ENCODE assay signal across 10 cellular contexts in genomic region chr6:158357570-158358216, GRCh38. TPM values are rescaled to one million over a fixed set of nuclear protein-coding genes. Genes with fewer than 3 reads are reported as not detected.
DNase-seq lines count a peak whose midpoint lies in the region; ATAC-seq, FAIRE-seq and TF ChIP-seq lines count a peak whose summit lies in the region.
"Had no signal": no experiment of that assay in that cellular context is flagged by ENCODE, and none has a peak within 500 bp of the region (broad histone marks: within the 10 kb centered on the region; RNA-seq: fewer than 3 reads in every experiment).

No MANE protein-coding gene starts in this region.

- H3K79me2 ChIP-seq in MM.1S (ENCODE audit: low read length) = no peaks in the 10 kb centered on the region

- peak overlapping the region; percentile 3 for H3K27ac Mint-ChIP-seq in chondrocyte (ENCODE audit: unreplicated experiment)

- H3K9ac ChIP-seq in MM.1S (ENCODE audit: low read length) = no peak overlapping the region

- H3K36me3 ChIP-seq in gastrocnemius medialis = no peaks in the 10 kb centered on the region
- no peaks in the 10 kb centered on the region for H3K36me3 ChIP-seq in upper lobe of right lung
- H3K36me3 ChIP-seq in MM.1S (replicated peaks; ENCODE audit: insufficient read depth, low read length) = no peaks in the 10 kb centered on the region
- H3K36me3 ChIP-seq: esophagus squamous epithelium had no signal

- H3K4me3 Mint-ChIP-seq in chondrocyte (ENCODE audit: unreplicated experiment) = no peak overlapping the region
- H3K4me3 Mint-ChIP-seq: H9 had no signal

- intact Hi-C loops in gastrocnemius medialis (cut with DNase I; ENCODE audit: low total_unique reads) (no loop called here), upper lobe of right lung (cut with DNase I) (no loop called here)

- H3K27ac ChIP-seq in gastrocnemius medialis (no peak overlapping the region), upper lobe of right lung (no peak overlapping the region), MM.1S (ENCODE audit: low read length) (no peak overlapping the region)
- H3K27ac ChIP-seq: esophagus squamous epithelium had no signal

- H3K9me3 Mint-ChIP-seq in chondrocyte (ENCODE audit: low read depth) = no peaks in the 10 kb centered on the region
- H3K9me3 Mint-ChIP-seq: H9 had no signal

- H3K4me2 ChIP-seq in MM.1S (ENCODE audit: low read depth, low read length) = no peak overlapping the region

- H3K4me1 ChIP-seq in gastrocnemius medialis (peaks cover 46 to 53% of the 10 kb centered on the region in 2 donors), upper lobe of right lung (no peaks in the 10 kb centered on the region), MM.1S (ENCODE audit: low read length) (no peaks in the 10 kb centered on the region)

- DNase-seq in GM12891 (ENCODE audit: insufficient read length, low spot score) (peak; percentile 24), GM19240 (ENCODE audit: insufficient read length, low spot score) (peak; percentile 45), chondrocyte (ENCODE audit: low spot score) (no peak), LoVo (ENCODE audit: low spot score) (no peak), gastrocnemius medialis (no peak), upper lobe of right lung (no peak), MM.1S (no peak)
- DNase-seq: esophagus squamous epithelium, H9 had no signal

- no peaks in the 10 kb centered on the region for H4K20me1 ChIP-seq in MM.1S (ENCODE audit: insufficient read depth, low read length)

- peak; percentile 67 for ATAC-seq in HG03095 (IDR thresholded peaks at IDR 0.05; ENCODE audit: unreplicated experiment)
- no peak for ATAC-seq in gastrocnemius medialis
- ATAC-seq in upper lobe of right lung = no peak

- no peaks in the 10 kb centered on the region for H3K27me3 ChIP-seq in gastrocnemius medialis
- H3K27me3 ChIP-seq in upper lobe of right lung = no peaks in the 10 kb centered on the region
- no peaks in the 10 kb centered on the region for H3K27me3 ChIP-seq in MM.1S (replicated peaks; ENCODE audit: insufficient read depth, low read length)
- H3K27me3 ChIP-seq: esophagus squamous epithelium had no signal

- no peaks in the 10 kb centered on the region for H3K27me3 Mint-ChIP-seq in chondrocyte (ENCODE audit: low read depth)

- no peaks in the 10 kb centered on the region for H3K36me3 Mint-ChIP-seq in chondrocyte (ENCODE audit: low read depth)

- TF ChIP-seq CTCF in chondrocyte (IDR thresholded peaks at IDR 0.05) (no peak), gastrocnemius medialis (IDR thresholded peaks at IDR 0.05 in 4 of 5, conservative IDR thresholded peaks at IDR 0.05 in 1 of 5) (no peak), upper lobe of right lung (IDR thresholded peaks at IDR 0.05) (no peak), MM.1S (IDR thresholded peaks at IDR 0.05; ENCODE audit: low read length) (no peak)

- no peak for TF ChIP-seq POLR2A in GM12891 (IDR thresholded peaks at IDR 0.05; ENCODE audit: low read depth, low read length)
- TF ChIP-seq POLR2A in gastrocnemius medialis (IDR thresholded peaks at IDR 0.05) = no peak

- H3F3A ChIP-seq in MM.1S (ENCODE audit: insufficient read depth, low read length) = no peaks in the 10 kb centered on the region

- FAIRE-seq in GM12891 (lab: Jason Lieb, UNC) = peak; percentile 60

- H3K4me1 Mint-ChIP-seq in chondrocyte (ENCODE audit: low read depth) = peaks cover 57% of the 10 kb centered on the region

- in situ Hi-C loops in gastrocnemius medialis (cut with MboI; ENCODE audit: low sequenced_read_pairs in 4 of 4) = no loop called here

- no peaks in the 10 kb centered on the region for H3K9me3 ChIP-seq in gastrocnemius medialis
- H3K9me3 ChIP-seq in upper lobe of right lung = no peaks in the 10 kb centered on the region
- H3K9me3 ChIP-seq in MM.1S (replicated peaks; ENCODE audit: insufficient read depth, low read length) = no peaks in the 10 kb centered on the region
- H3K9me3 ChIP-seq: esophagus squamous epithelium had no signal

- H3K4me3 ChIP-seq in gastrocnemius medialis (no peak overlapping the region), upper lobe of right lung (no peak overlapping the region), MM.1S (ENCODE audit: low read length) (no peak overlapping the region)
- H3K4me3 ChIP-seq: esophagus squamous epithelium had no signal

- no peak overlapping the region for H2AFZ ChIP-seq in MM.1S (ENCODE audit: low read length)

- H3K9me2 ChIP-seq in MM.1S (replicated peaks; ENCODE audit: insufficient read depth, low read length) = no peaks in the 10 kb centered on the region

TF ChIP-seq in GM12891, 5 proteins besides CTCF, POLR2A, EP300 and RAD21:
- TF ChIP-seq SPI1 (IDR thresholded peaks at IDR 0.05; ENCODE audit: low read depth, low read length) (peak; percentile 46; the same call in 1 of the 2 replicates), POU2F2 (IDR thresholded peaks at IDR 0.05; ENCODE audit: low read depth, low read length) (no peak)

RNA-seq across cellular contexts. Expression of gene TULP4, which starts 45.4 kb away (rescaled TPM):
- polyA plus RNA-seq in GM12891 (2012; ENCODE audit: low read depth, missing spikeins) = 2.2 TPM
- total RNA-seq in chondrocyte = 95.4 to 102 TPM (median 97.7 TPM) in 3 replicates
- 10 to 100 TPM; 59.8 to 99.2 (median 88.6) TPM for total RNA-seq in gastrocnemius medialis
- 94.1 TPM for total RNA-seq in upper lobe of right lung

Comparison
In these comparisons a context has a peak if more than half of its experiments do, and no peak if none do; other contexts are left out.
1. DNase-seq: peak in GM12891 (single experiment) and GM19240 (single experiment); none in chondrocyte (single experiment), LoVo (single experiment), gastrocnemius medialis (0 of 2), upper lobe of right lung (single experiment) and MM.1S (single experiment).